In the genomic region with DNA sequence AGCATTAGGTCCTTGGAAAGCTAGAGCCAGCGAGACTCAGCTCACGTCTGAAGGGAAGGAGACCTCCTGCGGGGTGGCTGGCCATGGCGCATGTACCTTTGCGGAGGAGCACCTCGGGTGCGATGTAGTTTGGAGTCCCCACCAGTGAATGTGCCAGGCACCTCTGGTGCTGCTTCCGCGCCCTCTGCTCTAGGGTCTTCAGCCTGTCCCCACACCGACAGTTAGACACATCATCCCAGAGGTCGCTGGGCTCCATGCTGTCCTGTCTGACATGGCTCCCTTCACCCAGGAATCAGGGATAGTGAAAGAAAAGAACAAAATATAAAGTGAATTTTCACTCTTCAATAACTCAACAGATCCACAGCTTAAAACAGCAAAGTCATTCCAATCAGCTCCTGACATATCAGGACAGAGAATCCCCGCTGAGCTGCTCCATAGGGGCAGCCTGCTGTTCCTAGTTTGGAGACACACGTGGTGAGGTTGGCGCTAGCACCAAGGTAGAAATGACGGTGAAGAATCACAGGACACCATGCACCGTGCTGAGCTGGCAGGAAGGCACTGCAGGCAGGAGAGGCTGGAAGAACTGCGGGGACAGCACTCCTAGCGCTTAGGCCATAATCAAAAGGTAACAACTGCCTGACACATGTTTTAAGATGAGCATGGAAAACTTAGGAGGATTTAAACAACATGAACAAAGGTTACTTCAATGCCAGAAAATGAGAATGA, we compare ENCODE assay signal across 1 cellular context.
TF ChIP-seq lines count a peak whose summit lies in the region.

No MANE protein-coding gene starts in this region.

TF ChIP-seq in IMR-90, 13 proteins besides CTCF, POLR2A, EP300 and RAD21 (continued from another document):
- no peak for TF ChIP-seq SMC3 (IDR thresholded peaks at IDR 0.05; ENCODE audit: low read depth, low read length)
- no peak for TF ChIP-seq RCOR1 (IDR thresholded peaks at IDR 0.05; ENCODE audit: insufficient replicate concordance, low read length)
